In genomic region chr9:85746309-85746708, GRCh38 we compare ENCODE assay signal across 7 cellular contexts.
"Had no signal": no experiment of that assay in that cellular context is flagged by ENCODE, and none has a peak within 500 bp of the region (broad histone marks: within the 10 kb centered on the region; RNA-seq: fewer than 3 reads in every experiment).

No MANE protein-coding gene starts in this region.

- H3K9me3 Mint-ChIP-seq: IgD-negative memory B cell had no signal

- H3K27ac ChIP-seq: HL-60, KMS-11 had no signal

- DNase-seq: IMR-90, KG1 had no signal

- H3K4me3 Mint-ChIP-seq: IgD-negative memory B cell had no signal

- H3K27ac Mint-ChIP-seq: IgD-negative memory B cell had no signal

- H3K36me3 Mint-ChIP-seq: IgD-negative memory B cell had no signal

- H3K4me3 ChIP-seq: K562 had no signal

- ATAC-seq: HepG2, K562 had no signal
